In the genomic region with DNA sequence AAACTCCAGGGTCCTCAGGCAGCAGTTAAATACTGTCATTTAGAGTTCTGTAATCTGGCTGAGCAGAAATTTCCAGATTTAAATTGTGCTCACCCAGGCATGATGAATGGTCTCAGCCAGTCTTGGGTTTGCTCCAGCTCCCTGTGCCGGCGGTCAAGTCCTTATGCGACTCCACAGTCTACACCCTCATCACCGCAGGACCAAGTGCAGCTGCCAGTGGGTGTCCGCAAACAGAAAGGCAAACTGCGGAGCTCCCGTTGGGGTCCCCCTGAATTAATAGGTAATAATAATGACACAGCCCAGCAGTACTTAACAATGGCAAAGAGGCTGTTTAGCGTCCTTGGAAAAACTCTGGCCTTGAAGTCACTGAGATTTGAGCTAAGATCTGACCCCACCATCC, we compare ENCODE assay signal across 24 cellular contexts. TPM values are rescaled to one million over a fixed set of nuclear protein-coding genes. Genes with fewer than 3 reads are reported as not detected.
DNase-seq lines count a peak whose midpoint lies in the region; ATAC-seq and TF ChIP-seq lines count a peak whose summit lies in the region.
"Had no signal": no experiment of that assay in that cellular context is flagged by ENCODE, and none has a peak within 500 bp of the region (broad histone marks: within the 10 kb centered on the region; RNA-seq: fewer than 3 reads in every experiment).

No MANE protein-coding gene starts in this region.

- no peak for ATAC-seq in GM19328 (IDR thresholded peaks at IDR 0.05; ENCODE audit: unreplicated experiment)
- ATAC-seq: CD8-positive, alpha-beta T cell; SK-N-SH treated with all-trans-retinoic acid at 6 μM for 48 hours; T-cell had no signal

- no peak overlapping the region for H2BK120ac ChIP-seq in trophoblast cell (ENCODE audit: insufficient read depth, low read length, poor library complexity)

- H2BK12ac ChIP-seq in trophoblast cell (ENCODE audit: low read length): no peak overlapping the region

- no peak overlapping the region for H4K91ac ChIP-seq in trophoblast cell (ENCODE audit: low read depth, low read length)

- peaks cover 3% of the 10 kb centered on the region for H3K27me3 Mint-ChIP-seq in brain

- peak; percentile 24 for DNase-seq in NCI-H345 (lab: John Stamatoyannopoulos, UW)
- DNase-seq in NCI-H345 treated with DMSO at 0.1 percent for 48 hours (lab: John Stamatoyannopoulos, UW; ENCODE audit: unreplicated experiment): no peak
- peak; percentile 41 for DNase-seq in NCI-H69 (lab: John Stamatoyannopoulos, UW)
- peak; percentile 81 to 83 for DNase-seq in thyroid gland
- no peak for DNase-seq in trophoblast cell
- no peak for DNase-seq in GM19238 (ENCODE audit: insufficient read length, low spot score)
- DNase-seq: CD8-positive, alpha-beta T cell; DMS53; Kasumi-1; MG63; NCI-H1048; NCI-H187; NCI-H2107; NCI-H446 treated with DMSO at 0.1 percent for 48 hours; SIG-M5; T-cell had no signal

- peaks cover 58% of the 10 kb centered on the region for H3K4me1 Mint-ChIP-seq in brain

- H3K4ac ChIP-seq in trophoblast cell (ENCODE audit: low read depth, low read length): no peak overlapping the region

- peaks cover 0 to 4% (median 0%) of the 10 kb centered on the region in 5 experiments for H3K9me3 Mint-ChIP-seq in brain
- H3K9me3 Mint-ChIP-seq: CD8-positive, alpha-beta T cell; T-cell had no signal

- H3K27me3 ChIP-seq in thyroid gland (peaks cover 8% of the 10 kb centered on the region), trophoblast cell (ENCODE audit: insufficient read depth, low read length) (no peaks in the 10 kb centered on the region)

- H2AFZ ChIP-seq in trophoblast cell (ENCODE audit: insufficient read depth, low read length, poor library complexity): no peak overlapping the region

- H4K12ac ChIP-seq in trophoblast cell (ENCODE audit: low read depth, low read length): no peak overlapping the region

- no peak overlapping the region for H3K18ac ChIP-seq in trophoblast cell (ENCODE audit: low read length)

- no peak overlapping the region for H3K23ac ChIP-seq in trophoblast cell (ENCODE audit: low read length)

- no peaks in the 10 kb centered on the region for H3K36me3 Mint-ChIP-seq in brain
- H3K36me3 Mint-ChIP-seq: CD8-positive, alpha-beta T cell; IgD-negative memory B cell; T-cell had no signal

- H3K27ac ChIP-seq in thyroid gland (no peak overlapping the region), trophoblast cell (ENCODE audit: low read depth, low read length) (no peak overlapping the region)
- H3K27ac ChIP-seq: BLaER1 treated with 17β-estradiol and CSF1 and Interleukin-3, amounts not matched to agents 10 nM and 100 nM; HL-60; RWPE1 had no signal

- H3K9me3 ChIP-seq in thyroid gland: no peaks in the 10 kb centered on the region
- no peaks in the 10 kb centered on the region for H3K9me3 ChIP-seq in trophoblast cell (ENCODE audit: insufficient read depth, low read depth, low read length)
- H3K9me3 ChIP-seq: BLaER1 treated with 17β-estradiol and CSF1 and Interleukin-3, amounts not matched to agents 10 nM and 100 nM; HAP-1; MG63 had no signal

- no peak overlapping the region for H3K14ac ChIP-seq in trophoblast cell (ENCODE audit: low read length)

- 18 to 28% methylated on average over 7 to 8 of the region's 8 CpGs for WGBS in thyroid gland, 2 donors
- no CpG with 5 or more reads among the region's 8 CpGs for WGBS in trophoblast cell (ENCODE audit: extremely low coverage, insufficient coverage, insufficient read length)

- peaks cover 19% of the 10 kb centered on the region for H3K79me1 ChIP-seq in trophoblast cell (ENCODE audit: low read length)

- H3K4me3 Mint-ChIP-seq in brain: peak overlapping the region in 2 of 5 experiments; percentile 6 to 14
- H3K4me3 Mint-ChIP-seq: CD8-positive, alpha-beta T cell; IgD-negative memory B cell; T-cell had no signal

- no peak overlapping the region for H2AK5ac ChIP-seq in trophoblast cell (ENCODE audit: low read length)

- H2BK5ac ChIP-seq in trophoblast cell (ENCODE audit: low read depth, low read length, poor library complexity): no peak overlapping the region

- H3K4me2 ChIP-seq in trophoblast cell (ENCODE audit: low read length): no peak overlapping the region
- H3K4me2 ChIP-seq: BLaER1 treated with 17β-estradiol and CSF1 and Interleukin-3, amounts not matched to agents 10 nM and 100 nM had no signal

- intact Hi-C loops in thyroid gland (cut with DNase I): no loop called here

- no peaks in the 10 kb centered on the region for H3K36me3 ChIP-seq in thyroid gland
- H3K36me3 ChIP-seq in trophoblast cell (ENCODE audit: control insufficient read depth in 1 of 2, insufficient read depth in 2 of 2, low read length in 2 of 2): no peaks in the 10 kb centered on the region
- H3K36me3 ChIP-seq: BLaER1 treated with 17β-estradiol and CSF1 and Interleukin-3, amounts not matched to agents 10 nM and 100 nM; HAP-1; MG63 had no signal

- H3K79me2 ChIP-seq in trophoblast cell (ENCODE audit: control insufficient read depth, insufficient read depth, low read length, poor library complexity): peaks cover 8% of the 10 kb centered on the region

- H3K4me1 ChIP-seq in thyroid gland: peaks cover 4 to 27% of the 10 kb centered on the region in 2 donors
- peaks cover 21% of the 10 kb centered on the region in 2 experiments for H3K4me1 ChIP-seq in trophoblast cell (ENCODE audit: control insufficient read depth in 1 of 2, insufficient read depth in 2 of 2, low read length in 2 of 2)
- H3K4me1 ChIP-seq: HAP-1 had no signal

- H3K27ac Mint-ChIP-seq in brain: peak overlapping the region in 3 of 5 experiments; percentile 38 to 89 (median 48)
- H3K27ac Mint-ChIP-seq: CD8-positive, alpha-beta T cell; IgD-negative memory B cell; T-cell had no signal

- TF ChIP-seq CTCF in brain (conservative IDR thresholded peaks at IDR 0.05) (no peak), thyroid gland (IDR thresholded peaks at IDR 0.05) (no peak)

- no peak overlapping the region for H3K9ac ChIP-seq in trophoblast cell (ENCODE audit: low read length)
- H3K9ac ChIP-seq: BLaER1 treated with 17β-estradiol and CSF1 and Interleukin-3, amounts not matched to agents 10 nM and 100 nM had no signal

- H3K4me3 ChIP-seq in thyroid gland (replicated peaks in 1 of 3): no peak overlapping the region
- H3K4me3 ChIP-seq in trophoblast cell (ENCODE audit: low read depth, low read length): no peak overlapping the region
- H3K4me3 ChIP-seq: BLaER1 treated with 17β-estradiol and CSF1 and Interleukin-3, amounts not matched to agents 10 nM and 100 nM; HAP-1; MG63 had no signal

- H4K8ac ChIP-seq in trophoblast cell (ENCODE audit: low read depth, low read length): no peak overlapping the region

- TF ChIP-seq POLR2A in thyroid gland (IDR thresholded peaks at IDR 0.05): no peak

RNA-seq across cellular contexts. Expression of gene CACNG4, which starts 3.9 kb away (rescaled TPM):
- polyA plus RNA-seq in brain (ENCODE audit: insufficient read depth, low read depth, low replicate concordance): 50.9 TPM
- total RNA-seq in thyroid gland: under 1 TPM in 1 of 4 donors, not detected in 3; 0.24 TPM
- 53.7 and 55.4 TPM in 2 replicates for polyA plus RNA-seq in trophoblast cell (2013)
- total RNA-seq: CD8-positive, alpha-beta T cell had no signal
- polyA plus RNA-seq: IgD-negative memory B cell had no signal

Comparison
In these comparisons a context has a peak if more than half of its experiments do, and no peak if none do; other contexts are left out.
1. DNase-seq: peak in NCI-H345 (single experiment), NCI-H69 (single experiment) and thyroid gland (2 of 2); none in NCI-H345 treated with DMSO at 0.1 percent for 48 hours (single experiment), trophoblast cell (0 of 2) and GM19238 (single experiment).